In genomic region chr19:14682084-14682483, GRCh38 we compare ENCODE assay signal across 2 cellular contexts.
TF ChIP-seq lines count a peak whose summit lies in the region.

No MANE protein-coding gene starts in this region.

TF ChIP-seq in HEK293, 187 proteins besides CTCF, POLR2A, EP300 and RAD21 (continued from another document):
- TF ChIP-seq ZNF768 (tag by site-specific recombination; IDR thresholded peaks at IDR 0.05) = no peak
- TF ChIP-seq ZNF792 (tag by site-specific recombination; IDR thresholded peaks at IDR 0.05) = no peak
- no peak for TF ChIP-seq ZSCAN30 (tag by site-specific recombination; IDR thresholded peaks at IDR 0.05)
- TF ChIP-seq PBX3 (CRISPR knock-in tag; IDR thresholded peaks at IDR 0.05) = no peak
- no peak for TF ChIP-seq ZNF394 (tag by site-specific recombination; IDR thresholded peaks at IDR 0.05; ENCODE audit: borderline replicate concordance)

TF ChIP-seq in GM23338, 12 proteins besides CTCF, POLR2A, EP300 and RAD21 (continued from another document):
- TF ChIP-seq ZNF462 (CRISPR knock-in tag; IDR thresholded peaks at IDR 0.05) (no peak), EZH2phosphoT487 (IDR thresholded peaks at IDR 0.05; ENCODE audit: unreplicated experiment) (no peak), JUNB (IDR thresholded peaks at IDR 0.05; ENCODE audit: unreplicated experiment) (no peak), REST (IDR thresholded peaks at IDR 0.05; ENCODE audit: unreplicated experiment) (no peak), POLR2AphosphoS5 (IDR thresholded peaks at IDR 0.05; ENCODE audit: low read depth) (no peak), EZH2 (IDR thresholded peaks at IDR 0.05; ENCODE audit: low read depth, unreplicated experiment) (no peak), STAT1 (IDR thresholded peaks at IDR 0.05; ENCODE audit: unreplicated experiment) (no peak), ETS1 (IDR thresholded peaks at IDR 0.05) (no peak), ZNF331 (CRISPR knock-in tag; IDR thresholded peaks at IDR 0.05; ENCODE audit: low read depth) (no peak), ZNF114 (CRISPR knock-in tag; IDR thresholded peaks at IDR 0.05) (no peak)
